In the genomic region with DNA sequence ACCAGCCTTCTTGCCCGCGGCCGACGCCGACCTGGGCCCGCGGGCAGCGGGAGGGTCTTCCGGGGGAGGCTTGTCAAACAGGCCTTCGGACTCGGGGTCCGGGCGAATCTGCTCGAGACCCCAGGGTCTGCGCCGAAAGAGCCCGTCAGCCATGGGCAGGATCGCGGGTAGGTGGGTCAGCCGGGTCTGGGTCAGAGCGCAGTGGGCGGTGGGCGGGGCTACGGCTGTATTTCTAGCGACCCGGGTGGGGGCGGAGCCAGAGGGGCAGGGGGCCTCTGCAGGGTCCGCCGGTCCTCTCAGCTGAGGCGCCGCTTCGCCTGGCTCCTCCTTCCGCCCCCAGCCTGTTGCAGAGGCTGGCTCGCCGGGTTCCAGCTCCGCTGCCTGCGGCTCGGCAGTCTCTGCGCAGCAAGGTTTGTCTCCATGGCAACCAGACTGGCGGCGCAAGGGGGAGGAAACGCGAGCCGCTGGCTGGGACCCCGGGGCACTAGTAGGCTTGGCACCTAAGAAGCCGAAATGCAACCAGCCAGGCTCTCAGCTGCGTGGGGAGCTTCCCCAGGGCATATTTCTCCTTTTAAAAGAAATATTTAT, we compare ENCODE assay signal across 1 cellular context.
A peak's percentile ranks its signal among the peaks of the same experiment; 100 is the strongest.
TF ChIP-seq lines count a peak whose summit lies in the region.

No MANE protein-coding gene starts in this region.

TF ChIP-seq in HEK293, 187 proteins besides CTCF, POLR2A, EP300 and RAD21 (continued from another document):
- 0 out of 2 replicates have a peak, but pooled peaks have one; percentile 33 for TF ChIP-seq ZEB2 (tag by site-specific recombination; IDR thresholded peaks at IDR 0.05)
- TF ChIP-seq GLIS1 (tag by site-specific recombination; IDR thresholded peaks at IDR 0.05), result peak; percentile 68
- TF ChIP-seq ZNF416 (tag by site-specific recombination; IDR thresholded peaks at IDR 0.05), result no peak
- peak; percentile 77 for TF ChIP-seq KLF9 (tag by site-specific recombination; IDR thresholded peaks at IDR 0.05; ENCODE audit: low read depth)
- peak; percentile 63 for TF ChIP-seq SP7 (tag by site-specific recombination; IDR thresholded peaks at IDR 0.05)
- TF ChIP-seq, protein P1, sequence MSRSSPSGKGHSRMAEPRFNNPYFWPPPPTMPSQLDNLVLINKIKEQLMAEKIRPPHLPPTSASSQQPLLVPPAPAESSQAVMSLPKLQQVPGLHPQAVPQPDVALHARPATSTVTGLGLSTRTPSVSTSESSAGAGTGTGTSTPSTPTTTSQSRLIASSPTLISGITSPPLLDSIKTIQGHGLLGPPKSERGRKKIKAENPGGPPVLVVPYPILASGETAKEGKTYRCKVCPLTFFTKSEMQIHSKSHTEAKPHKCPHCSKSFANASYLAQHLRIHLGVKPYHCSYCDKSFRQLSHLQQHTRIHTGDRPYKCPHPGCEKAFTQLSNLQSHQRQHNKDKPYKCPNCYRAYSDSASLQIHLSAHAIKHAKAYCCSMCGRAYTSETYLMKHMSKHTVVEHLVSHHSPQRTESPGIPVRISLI (tag by site-specific recombination; IDR thresholded peaks at IDR 0.05), result no peak
- TF ChIP-seq EGR2 (tag by site-specific recombination; IDR thresholded peaks at IDR 0.05; ENCODE audit: low read depth), result peak; percentile 57
- no peak for TF ChIP-seq YY1 (tag by site-specific recombination; IDR thresholded peaks at IDR 0.05)
- no peak for TF ChIP-seq ZNF510 (tag by site-specific recombination; IDR thresholded peaks at IDR 0.05; ENCODE audit: insufficient replicate concordance)
- no peak for TF ChIP-seq ZSCAN23 (tag by site-specific recombination; IDR thresholded peaks at IDR 0.05)
- TF ChIP-seq ZNF335 (tag by site-specific recombination; conservative IDR thresholded peaks at IDR 0.05), result peak; percentile 88
- TF ChIP-seq MYNN (tag by site-specific recombination; IDR thresholded peaks at IDR 0.05; ENCODE audit: borderline replicate concordance), result peak; percentile 58; the same call in 1 of the 2 replicates
- TF ChIP-seq MEIS1 (CRISPR knock-in tag; IDR thresholded peaks at IDR 0.05; ENCODE audit: borderline replicate concordance), result no peak
- TF ChIP-seq ZNF76 (tag by site-specific recombination; IDR thresholded peaks at IDR 0.05; ENCODE audit: borderline replicate concordance, low read depth), result 0 out of 2 replicates have a peak, but pooled peaks have one; percentile 52
- TF ChIP-seq ZFHX2 (tag by site-specific recombination; conservative IDR thresholded peaks at IDR 0.05), result peak; percentile 88
- TF ChIP-seq, protein P2, sequence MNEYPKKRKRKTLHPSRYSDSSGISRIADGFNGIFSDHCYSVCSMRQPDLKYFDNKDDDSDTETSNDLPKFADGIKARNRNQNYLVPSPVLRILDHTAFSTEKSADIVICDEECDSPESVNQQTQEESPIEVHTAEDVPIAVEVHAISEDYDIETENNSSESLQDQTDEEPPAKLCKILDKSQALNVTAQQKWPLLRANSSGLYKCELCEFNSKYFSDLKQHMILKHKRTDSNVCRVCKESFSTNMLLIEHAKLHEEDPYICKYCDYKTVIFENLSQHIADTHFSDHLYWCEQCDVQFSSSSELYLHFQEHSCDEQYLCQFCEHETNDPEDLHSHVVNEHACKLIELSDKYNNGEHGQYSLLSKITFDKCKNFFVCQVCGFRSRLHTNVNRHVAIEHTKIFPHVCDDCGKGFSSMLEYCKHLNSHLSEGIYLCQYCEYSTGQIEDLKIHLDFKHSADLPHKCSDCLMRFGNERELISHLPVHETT (tag by site-specific recombination; IDR thresholded peaks at IDR 0.05), result no peak
- peak; percentile 74 for TF ChIP-seq ZIC2 (tag by site-specific recombination; IDR thresholded peaks at IDR 0.05)
- TF ChIP-seq, protein P3, sequence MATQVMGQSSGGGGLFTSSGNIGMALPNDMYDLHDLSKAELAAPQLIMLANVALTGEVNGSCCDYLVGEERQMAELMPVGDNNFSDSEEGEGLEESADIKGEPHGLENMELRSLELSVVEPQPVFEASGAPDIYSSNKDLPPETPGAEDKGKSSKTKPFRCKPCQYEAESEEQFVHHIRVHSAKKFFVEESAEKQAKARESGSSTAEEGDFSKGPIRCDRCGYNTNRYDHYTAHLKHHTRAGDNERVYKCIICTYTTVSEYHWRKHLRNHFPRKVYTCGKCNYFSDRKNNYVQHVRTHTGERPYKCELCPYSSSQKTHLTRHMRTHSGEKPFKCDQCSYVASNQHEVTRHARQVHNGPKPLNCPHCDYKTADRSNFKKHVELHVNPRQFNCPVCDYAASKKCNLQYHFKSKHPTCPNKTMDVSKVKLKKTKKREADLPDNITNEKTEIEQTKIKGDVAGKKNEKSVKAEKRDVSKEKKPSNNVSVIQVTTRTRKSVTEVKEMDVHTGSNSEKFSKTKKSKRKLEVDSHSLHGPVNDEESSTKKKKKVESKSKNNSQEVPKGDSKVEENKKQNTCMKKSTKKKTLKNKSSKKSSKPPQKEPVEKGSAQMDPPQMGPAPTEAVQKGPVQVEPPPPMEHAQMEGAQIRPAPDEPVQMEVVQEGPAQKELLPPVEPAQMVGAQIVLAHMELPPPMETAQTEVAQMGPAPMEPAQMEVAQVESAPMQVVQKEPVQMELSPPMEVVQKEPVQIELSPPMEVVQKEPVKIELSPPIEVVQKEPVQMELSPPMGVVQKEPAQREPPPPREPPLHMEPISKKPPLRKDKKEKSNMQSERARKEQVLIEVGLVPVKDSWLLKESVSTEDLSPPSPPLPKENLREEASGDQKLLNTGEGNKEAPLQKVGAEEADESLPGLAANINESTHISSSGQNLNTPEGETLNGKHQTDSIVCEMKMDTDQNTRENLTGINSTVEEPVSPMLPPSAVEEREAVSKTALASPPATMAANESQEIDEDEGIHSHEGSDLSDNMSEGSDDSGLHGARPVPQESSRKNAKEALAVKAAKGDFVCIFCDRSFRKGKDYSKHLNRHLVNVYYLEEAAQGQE (tag by site-specific recombination; IDR thresholded peaks at IDR 0.05), result no peak
- TF ChIP-seq ZBTB21 (tag by site-specific recombination; IDR thresholded peaks at IDR 0.05), result no peak
- TF ChIP-seq ZSCAN16 (tag by site-specific recombination; IDR thresholded peaks at IDR 0.05), result peak; percentile 82
- no peak for TF ChIP-seq ZNF501 (tag by site-specific recombination; IDR thresholded peaks at IDR 0.05)
- TF ChIP-seq ZNF768 (tag by site-specific recombination; IDR thresholded peaks at IDR 0.05), result no peak
- TF ChIP-seq, protein P4, sequence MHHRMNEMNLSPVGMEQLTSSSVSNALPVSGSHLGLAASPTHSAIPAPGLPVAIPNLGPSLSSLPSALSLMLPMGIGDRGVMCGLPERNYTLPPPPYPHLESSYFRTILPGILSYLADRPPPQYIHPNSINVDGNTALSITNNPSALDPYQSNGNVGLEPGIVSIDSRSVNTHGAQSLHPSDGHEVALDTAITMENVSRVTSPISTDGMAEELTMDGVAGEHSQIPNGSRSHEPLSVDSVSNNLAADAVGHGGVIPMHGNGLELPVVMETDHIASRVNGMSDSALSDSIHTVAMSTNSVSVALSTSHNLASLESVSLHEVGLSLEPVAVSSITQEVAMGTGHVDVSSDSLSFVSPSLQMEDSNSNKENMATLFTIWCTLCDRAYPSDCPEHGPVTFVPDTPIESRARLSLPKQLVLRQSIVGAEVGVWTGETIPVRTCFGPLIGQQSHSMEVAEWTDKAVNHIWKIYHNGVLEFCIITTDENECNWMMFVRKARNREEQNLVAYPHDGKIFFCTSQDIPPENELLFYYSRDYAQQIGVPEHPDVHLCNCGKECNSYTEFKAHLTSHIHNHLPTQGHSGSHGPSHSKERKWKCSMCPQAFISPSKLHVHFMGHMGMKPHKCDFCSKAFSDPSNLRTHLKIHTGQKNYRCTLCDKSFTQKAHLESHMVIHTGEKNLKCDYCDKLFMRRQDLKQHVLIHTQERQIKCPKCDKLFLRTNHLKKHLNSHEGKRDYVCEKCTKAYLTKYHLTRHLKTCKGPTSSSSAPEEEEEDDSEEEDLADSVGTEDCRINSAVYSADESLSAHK (tag by site-specific recombination; IDR thresholded peaks at IDR 0.05), result no peak
- no peak for TF ChIP-seq ZNF138 (tag by site-specific recombination; IDR thresholded peaks at IDR 0.05; ENCODE audit: borderline replicate concordance)
- TF ChIP-seq ZBTB8A (tag by site-specific recombination; IDR thresholded peaks at IDR 0.05), result 0 out of 2 replicates have a peak, but pooled peaks have one; percentile 38
- TF ChIP-seq, protein P5, sequence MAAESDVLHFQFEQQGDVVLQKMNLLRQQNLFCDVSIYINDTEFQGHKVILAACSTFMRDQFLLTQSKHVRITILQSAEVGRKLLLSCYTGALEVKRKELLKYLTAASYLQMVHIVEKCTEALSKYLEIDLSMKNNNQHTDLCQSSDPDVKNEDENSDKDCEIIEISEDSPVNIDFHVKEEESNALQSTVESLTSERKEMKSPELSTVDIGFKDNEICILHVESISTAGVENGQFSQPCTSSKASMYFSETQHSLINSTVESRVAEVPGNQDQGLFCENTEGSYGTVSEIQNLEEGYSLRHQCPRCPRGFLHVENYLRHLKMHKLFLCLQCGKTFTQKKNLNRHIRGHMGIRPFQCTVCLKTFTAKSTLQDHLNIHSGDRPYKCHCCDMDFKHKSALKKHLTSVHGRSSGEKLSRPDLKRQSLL (tag by site-specific recombination; IDR thresholded peaks at IDR 0.05), result peak; percentile 27; the same call in 1 of the 2 replicates
- no peak for TF ChIP-seq ZNF596 (tag by site-specific recombination; IDR thresholded peaks at IDR 0.05)
- TF ChIP-seq ZBTB17 (tag by site-specific recombination; IDR thresholded peaks at IDR 0.05), result peak; percentile 97
- TF ChIP-seq, protein P6, sequence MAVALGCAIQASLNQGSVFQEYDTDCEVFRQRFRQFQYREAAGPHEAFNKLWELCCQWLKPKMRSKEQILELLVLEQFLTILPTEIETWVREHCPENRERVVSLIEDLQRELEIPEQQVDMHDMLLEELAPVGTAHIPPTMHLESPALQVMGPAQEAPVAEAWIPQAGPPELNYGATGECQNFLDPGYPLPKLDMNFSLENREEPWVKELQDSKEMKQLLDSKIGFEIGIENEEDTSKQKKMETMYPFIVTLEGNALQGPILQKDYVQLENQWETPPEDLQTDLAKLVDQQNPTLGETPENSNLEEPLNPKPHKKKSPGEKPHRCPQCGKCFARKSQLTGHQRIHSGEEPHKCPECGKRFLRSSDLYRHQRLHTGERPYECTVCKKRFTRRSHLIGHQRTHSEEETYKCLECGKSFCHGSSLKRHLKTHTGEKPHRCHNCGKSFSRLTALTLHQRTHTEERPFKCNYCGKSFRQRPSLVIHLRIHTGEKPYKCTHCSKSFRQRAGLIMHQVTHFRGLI (tag by site-specific recombination; IDR thresholded peaks at IDR 0.05), result peak; percentile 41; the same call in 1 of the 2 replicates
- no peak for TF ChIP-seq ZNF184 (tag by site-specific recombination; IDR thresholded peaks at IDR 0.05)
- TF ChIP-seq ZNF16 (tag by site-specific recombination; IDR thresholded peaks at IDR 0.05; ENCODE audit: low read depth), result no peak
